In the genomic region with DNA sequence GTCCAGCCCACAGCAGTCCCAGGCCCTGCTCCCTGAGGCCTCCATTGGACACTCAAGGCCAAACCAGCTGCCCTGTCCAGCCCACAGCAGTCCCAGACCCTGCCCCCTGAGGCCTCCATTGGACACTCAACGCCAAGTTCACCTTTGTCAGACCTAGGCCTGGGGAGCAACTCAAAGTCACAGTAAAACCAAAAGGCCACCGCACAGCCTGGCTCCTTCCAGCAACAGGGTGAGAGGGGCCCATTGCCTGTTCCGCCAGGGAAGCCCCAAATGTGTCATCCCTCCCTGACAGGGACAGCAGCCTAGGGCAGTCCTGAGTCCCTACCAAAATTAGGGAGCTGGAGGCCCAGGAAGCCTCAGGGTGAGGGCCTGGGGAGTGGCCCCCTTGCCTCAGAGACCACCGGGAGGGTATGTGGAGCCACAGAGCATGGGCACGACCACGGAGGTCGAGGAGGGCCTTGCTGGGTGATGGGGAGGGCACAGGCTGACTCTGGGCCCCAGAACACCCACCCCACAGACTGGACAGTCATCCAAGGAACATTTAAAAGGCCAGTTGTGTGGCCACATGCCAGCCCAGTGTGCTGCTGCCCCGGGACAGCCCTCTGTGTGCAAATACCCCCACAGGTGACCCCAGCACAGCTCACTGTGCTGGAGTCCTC, we compare ENCODE assay signal across 21 cellular contexts.
DNase-seq lines count a peak whose midpoint lies in the region; ATAC-seq and TF ChIP-seq lines count a peak whose summit lies in the region.
"Had no signal": no experiment of that assay in that cellular context is flagged by ENCODE, and none has a peak within 500 bp of the region (broad histone marks: within the 10 kb centered on the region; RNA-seq: fewer than 3 reads in every experiment).

No MANE protein-coding gene starts in this region.

- peaks cover 5% of the 10 kb centered on the region for H3K9me3 ChIP-seq in WERI-Rb-1 (ENCODE audit: severe bottlenecking)
- peaks cover 8% of the 10 kb centered on the region for H3K9me3 ChIP-seq in lower lobe of right lung
- peaks cover 0 to 21% (median 14%) of the 10 kb centered on the region in 8 donors for H3K9me3 ChIP-seq in spleen
- H3K9me3 ChIP-seq in breast epithelium = peaks cover 0 to 10% of the 10 kb centered on the region in 2 donors
- H3K9me3 ChIP-seq: MG63, SK-N-SH had no signal

- H3K4me1 ChIP-seq in lower lobe of right lung = no peaks in the 10 kb centered on the region
- no peaks in the 10 kb centered on the region for H3K4me1 ChIP-seq in spleen
- H3K4me1 ChIP-seq in breast epithelium = no peaks in the 10 kb centered on the region

- H3K36me3 Mint-ChIP-seq in CD14-positive monocyte = no peaks in the 10 kb centered on the region

- intact Hi-C loops in CD14-positive monocyte (cut with micrococcal nuclease) = no loop called here
- intact Hi-C loops in lower lobe of right lung (cut with DNase I) = no loop called here
- intact Hi-C loops in spleen (cut with DNase I; ENCODE audit: low total_unique reads) = no loop called here
- intact Hi-C loops in breast epithelium (cut with DNase I; ENCODE audit: low total_unique reads) = no loop called here

- no peaks in the 10 kb centered on the region for H3K4me1 Mint-ChIP-seq in CD14-positive monocyte

- peaks cover 0 to 10% (median 7%) of the 10 kb centered on the region in 7 donors for H3K9me3 Mint-ChIP-seq in CD14-positive monocyte

- peaks cover 3 to 12% (median 7%) of the 10 kb centered on the region in 3 donors for H3K27me3 Mint-ChIP-seq in CD14-positive monocyte (ENCODE audit: low read depth in 3 of 3)

- 77 to 94% (median 85%) methylated on average over 7 to 8 of the region's 8 CpGs for WGBS in spleen, 5 donors

- no peak overlapping the region for H3K4me3 Mint-ChIP-seq in CD14-positive monocyte

- TF ChIP-seq CTCF in CD14-positive monocyte (IDR thresholded peaks at IDR 0.05) = no peak
- TF ChIP-seq CTCF in WERI-Rb-1 (IDR thresholded peaks at IDR 0.05; ENCODE audit: low read depth, low read length) = no peak
- TF ChIP-seq CTCF in lower lobe of right lung (IDR thresholded peaks at IDR 0.05) = no peak
- TF ChIP-seq CTCF in spleen (IDR thresholded peaks at IDR 0.05 in 8 of 11, conservative IDR thresholded peaks at IDR 0.05 in 3 of 11) = no peak
- TF ChIP-seq CTCF in GM10266 (IDR thresholded peaks at IDR 0.05; ENCODE audit: control insufficient read depth, insufficient read depth, low read depth, missing control alignments) = no peak
- TF ChIP-seq CTCF in breast epithelium (IDR thresholded peaks at IDR 0.05) = no peak

- TF ChIP-seq POLR2A in spleen (IDR thresholded peaks at IDR 0.05) (no peak), breast epithelium (IDR thresholded peaks at IDR 0.05) (no peak)

- no peaks in the 10 kb centered on the region for H3K36me3 ChIP-seq in WERI-Rb-1
- no peaks in the 10 kb centered on the region for H3K36me3 ChIP-seq in lower lobe of right lung
- H3K36me3 ChIP-seq in spleen = no peaks in the 10 kb centered on the region
- no peaks in the 10 kb centered on the region for H3K36me3 ChIP-seq in breast epithelium
- H3K36me3 ChIP-seq: MG63 had no signal

- H3K27ac ChIP-seq in WERI-Rb-1 = no peak overlapping the region
- H3K27ac ChIP-seq in lower lobe of right lung = no peak overlapping the region
- no peak overlapping the region for H3K27ac ChIP-seq in spleen
- no peak overlapping the region for H3K27ac ChIP-seq in breast epithelium

- peak; percentile 23 for DNase-seq in CD14-positive monocyte (ENCODE audit: low spot score)
- DNase-seq in WERI-Rb-1 = peak; percentile 2
- DNase-seq in lower lobe of right lung = peak; percentile 30
- peak; percentile 48 for DNase-seq in spleen
- no peak for DNase-seq in GM10266 (ENCODE audit: extremely low spot score)
- no peak for DNase-seq in activated T-cell treated with anti-CD3 and anti-CD28 coated beads for 4 hours
- no peak for DNase-seq in breast epithelium (ENCODE audit: low spot score in 2 of 2)
- DNase-seq: EL, GF-D8, H7, MG63, NCI-H1417, NCI-H1694 treated with DMSO at 0.1 percent for 48 hours, NCI-H2081 treated with DMSO at 0.1 percent for 48 hours, NCI-H446 treated with DMSO at 0.1 percent for 48 hours, NCI-H526 treated with DMSO at 0.1 percent for 48 hours, PC-3, RPMI8226, SIG-M5, SK-N-SH had no signal

- peak in 1 of 2 donors; percentile 12 for ATAC-seq in lower lobe of right lung
- ATAC-seq: K562, PC-3 had no signal

- H3K27me3 ChIP-seq in WERI-Rb-1 (ENCODE audit: insufficient read depth, low read depth, severe bottlenecking) = no peaks in the 10 kb centered on the region
- peaks cover 20% of the 10 kb centered on the region for H3K27me3 ChIP-seq in lower lobe of right lung (ENCODE audit: low read depth)
- peaks cover 0 to 50% (median 0%) of the 10 kb centered on the region in 7 donors for H3K27me3 ChIP-seq in spleen (replicated peaks in 1 of 7)
- peaks cover 0 to 21% of the 10 kb centered on the region in 2 donors for H3K27me3 ChIP-seq in breast epithelium

- H3K4me3 ChIP-seq in WERI-Rb-1 (ENCODE audit: low read depth, low read length) (no peak overlapping the region), lower lobe of right lung (no peak overlapping the region), spleen (no peak overlapping the region), breast epithelium (no peak overlapping the region)
- H3K4me3 ChIP-seq: K562, MG63 had no signal

- no peak overlapping the region for H3K27ac Mint-ChIP-seq in CD14-positive monocyte

Comparison
In these comparisons a context has a peak if more than half of its experiments do, and no peak if none do; other contexts are left out.
1. DNase-seq: peak in CD14-positive monocyte (single experiment), WERI-Rb-1 (single experiment), lower lobe of right lung (single experiment) and spleen (single experiment); none in GM10266 (single experiment), activated T-cell treated with anti-CD3 and anti-CD28 coated beads for 4 hours (single experiment) and breast epithelium (0 of 2).